Comparison of ENCODE assay signal across 8 cellular contexts in genomic region chr20:20593447-20594170, GRCh38.
DNase-seq lines count a peak whose midpoint lies in the region; ATAC-seq and TF ChIP-seq lines count a peak whose summit lies in the region.

No MANE protein-coding gene starts in this region.

- no peak overlapping the region for H2AK5ac ChIP-seq in H9 (ENCODE audit: insufficient read length, low read length)

- no peaks in the 10 kb centered on the region for H3K27me3 Mint-ChIP-seq in H9 (ENCODE audit: low read depth)
- no peaks in the 10 kb centered on the region for H3K27me3 Mint-ChIP-seq in type B pancreatic cell
- no peaks in the 10 kb centered on the region for H3K27me3 Mint-ChIP-seq in T-cell

- H3K27ac ChIP-seq in H9 (ENCODE audit: insufficient read length, low read depth, low read length), result no peak overlapping the region

- H2BK5ac ChIP-seq in H9 (ENCODE audit: insufficient read length, low read length), result no peak overlapping the region

- no peaks in the 10 kb centered on the region for H3K9me3 ChIP-seq in H9 (ENCODE audit: control insufficient read depth, low read depth, low read length)

- no peak overlapping the region for H2BK20ac ChIP-seq in H9 (ENCODE audit: low read depth, low read length, poor library complexity, severe bottlenecking)

- peak; percentile 71 for TF ChIP-seq CTCF in H9 (conservative IDR thresholded peaks at IDR 0.05)
- TF ChIP-seq CTCF in type B pancreatic cell (conservative IDR thresholded peaks at IDR 0.05), result peak; percentile 69

- no peaks in the 10 kb centered on the region for H3K27me3 ChIP-seq in H9 (ENCODE audit: insufficient read depth, low read length)

- H2BK15ac ChIP-seq in H9 (ENCODE audit: low read depth, low read length), result no peak overlapping the region

- no peaks in the 10 kb centered on the region for H3K9me3 Mint-ChIP-seq in H9
- H3K9me3 Mint-ChIP-seq in type B pancreatic cell, result no peaks in the 10 kb centered on the region
- no peaks in the 10 kb centered on the region for H3K9me3 Mint-ChIP-seq in T-cell

- ATAC-seq in GM19035 (IDR thresholded peaks at IDR 0.05; ENCODE audit: unreplicated experiment) (no peak), T-cell (replicated peaks in 1 of 4) (no peak)

- no peak overlapping the region for H4K91ac ChIP-seq in H9 (ENCODE audit: insufficient read length, low read depth, low read length)

- no peak overlapping the region for H2BK12ac ChIP-seq in H9 (ENCODE audit: insufficient read length, low read depth, low read length)

- H3K23ac ChIP-seq in H9 (ENCODE audit: insufficient read length, low read depth, low read length), result no peak overlapping the region

- no peak overlapping the region for H2BK120ac ChIP-seq in H9 (ENCODE audit: low read depth, low read length, poor library complexity, severe bottlenecking)

- WGBS in H9 (ENCODE audit: extremely low coverage, insufficient read length, low lambda C conversion rate), result no CpG with 5 or more reads among the region's 9 CpGs

- H4K20me1 ChIP-seq in H9 (ENCODE audit: control insufficient read depth, insufficient read depth, insufficient read length), result no peaks in the 10 kb centered on the region

- H3K56ac ChIP-seq in H9 (ENCODE audit: insufficient read length, low read depth, low read length), result no peak overlapping the region

- no peak overlapping the region for H3T11ph ChIP-seq in H9 (ENCODE audit: low read length)

- H3K4me2 ChIP-seq in H9 (ENCODE audit: insufficient read depth, insufficient read length, low read length), result no peak overlapping the region

- H3K4me3 Mint-ChIP-seq in H9 (no peak overlapping the region), type B pancreatic cell (no peak overlapping the region), T-cell (no peak overlapping the region)

- no peak overlapping the region for H4K8ac ChIP-seq in H9 (replicated peaks; ENCODE audit: insufficient read length, low read depth, low read length)

- H3K79me1 ChIP-seq in H9 (ENCODE audit: insufficient read depth, low read depth, low read length, poor library complexity, severe bottlenecking), result no peaks in the 10 kb centered on the region

- DNase-seq in DMS 273 (lab: John Stamatoyannopoulos, UW; ENCODE audit: unreplicated experiment), result peak; percentile 99
- peak; percentile 77 for DNase-seq in H9
- peak; percentile 88 for DNase-seq in NCI-H510A treated with DMSO at 0.1 percent for 48 hours (lab: John Stamatoyannopoulos, UW)
- DNase-seq in brain pericyte (ENCODE audit: low read depth, low spot score), result peak; percentile 22
- peak; percentile 78 for DNase-seq in islet precursor cell
- DNase-seq in type B pancreatic cell (ENCODE audit: extremely low spot score, unreplicated experiment), result no peak
- DNase-seq in T-cell, result no peak

- no peak overlapping the region for H3K14ac ChIP-seq in H9 (ENCODE audit: insufficient read depth, low read length)

- POLR2A ChIA-PET in T-cell (lab: Charles Lee), result interaction anchor here in 1 of 2 donors (0.6 kb wide), 1 partner anchor 157 kb away, joined by 3 read pairs; no protein-coding TSS in a partner anchor

- H3K9ac ChIP-seq in H9 (ENCODE audit: extremely low read depth, insufficient read length, low read length), result no peak overlapping the region

- CTCF ChIA-PET in T-cell (lab: Charles Lee), result interaction anchor here in 1 of 2 donors (0.7 to 1.1 kb wide), 8 partner anchors 10 to 585 kb away, joined by 3 to 11 read pairs (median 4); partner anchors contain the start of genes CFAP61 and CRNKL1

- no peak overlapping the region for H2AFZ ChIP-seq in H9 (ENCODE audit: low read length)

- H3K4me1 Mint-ChIP-seq in H9, result peaks cover 2% of the 10 kb centered on the region in 2 experiments; a peak in 3 of 4 replicates
- H3K4me1 Mint-ChIP-seq in type B pancreatic cell (ENCODE audit: unreplicated experiment), result no peaks in the 10 kb centered on the region
- H3K4me1 Mint-ChIP-seq in T-cell, result no peaks in the 10 kb centered on the region

- peaks cover 0 to 10% (median 3%) of the 10 kb centered on the region in 3 experiments; a peak in 4 of 7 replicates for H3K36me3 Mint-ChIP-seq in H9 (ENCODE audit: insufficient read depth in 1 of 3, low read depth in 3 of 3)
- H3K36me3 Mint-ChIP-seq in type B pancreatic cell, result no peaks in the 10 kb centered on the region
- peaks cover 38% of the 10 kb centered on the region for H3K36me3 Mint-ChIP-seq in T-cell

- no peaks in the 10 kb centered on the region for H3K23me2 ChIP-seq in H9 (ENCODE audit: insufficient read length, low read depth, low read length, poor library complexity, severe bottlenecking)

- peak overlapping the region in 1 of 3 experiments; percentile 65; a peak in 2 of 7 replicates for H3K27ac Mint-ChIP-seq in H9
- no peak overlapping the region for H3K27ac Mint-ChIP-seq in type B pancreatic cell
- no peak overlapping the region for H3K27ac Mint-ChIP-seq in T-cell

- H3K79me2 ChIP-seq in H9 (ENCODE audit: insufficient read depth, low read length), result no peaks in the 10 kb centered on the region

- no peak overlapping the region for H4K5ac ChIP-seq in H9 (ENCODE audit: insufficient read length, low read depth, low read length)

- no peaks in the 10 kb centered on the region for H3K4me1 ChIP-seq in H9 (ENCODE audit: insufficient read depth, low read length)

- H3K18ac ChIP-seq in H9 (ENCODE audit: insufficient read length, low read depth, low read length), result no peak overlapping the region

- H3K4ac ChIP-seq in H9 (ENCODE audit: low read depth, low read length), result no peak overlapping the region

Comparison
In these comparisons a context has a peak if more than half of its experiments do, and no peak if none do; other contexts are left out.
1. DNase-seq: peak in DMS 273 (single experiment), H9 (single experiment), NCI-H510A treated with DMSO at 0.1 percent for 48 hours (single experiment), brain pericyte (single experiment) and islet precursor cell (single experiment); none in type B pancreatic cell (single experiment) and T-cell (0 of 34).